In the genomic region with DNA sequence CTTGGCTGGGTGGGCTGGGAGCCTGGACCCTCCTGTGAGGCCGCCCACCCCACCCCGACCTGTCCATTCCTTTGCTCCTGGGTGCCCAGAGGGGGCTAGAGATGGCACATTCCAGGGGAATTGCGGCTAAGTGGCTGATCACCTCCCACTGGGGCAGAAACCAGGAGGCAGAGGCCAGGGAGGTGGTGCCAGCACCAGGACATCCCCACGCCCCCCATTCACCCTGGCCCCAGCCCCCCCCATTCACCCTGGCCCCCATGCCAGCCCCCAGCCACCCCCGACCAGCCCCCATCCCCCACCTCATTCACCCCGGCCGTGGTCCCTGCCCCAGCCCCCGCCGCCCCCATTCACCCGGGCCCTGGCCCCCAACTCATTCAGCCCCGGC, we compare ENCODE assay signal across 14 cellular contexts. TPM values are rescaled to one million over a fixed set of nuclear protein-coding genes. Genes with fewer than 3 reads are reported as not detected.
DNase-seq lines count a peak whose midpoint lies in the region; TF ChIP-seq lines count a peak whose summit lies in the region.
"Had no signal": no experiment of that assay in that cellular context is flagged by ENCODE, and none has a peak within 500 bp of the region (broad histone marks: within the 10 kb centered on the region; RNA-seq: fewer than 3 reads in every experiment).

No MANE protein-coding gene starts in this region.

- H3K36me3 Mint-ChIP-seq in Calu3 (ENCODE audit: insufficient read depth, unreplicated experiment) = peaks cover 39% of the 10 kb centered on the region

- DNase-seq in Calu3 = no peak
- no peak for DNase-seq in LNCaP clone FGC (ENCODE audit: low read depth)
- DNase-seq in activated CD4-positive, CD25-positive, alpha-beta regulatory T cell (lab: John Stamatoyannopoulos, UW) = no peak
- no peak for DNase-seq in RPMI8226
- DNase-seq in NCI-H82 treated with DMSO at 0.1 percent for 48 hours (lab: John Stamatoyannopoulos, UW; ENCODE audit: unreplicated experiment) = no peak
- DNase-seq: BE2C; CD4-positive, alpha-beta T cell; DMS79; EL; GOT3; H9; Karpas-422 had no signal

- no peaks in the 10 kb centered on the region for H3K4me1 Mint-ChIP-seq in Calu3 (ENCODE audit: low read depth, unreplicated experiment)

- H3K9me3 Mint-ChIP-seq in Calu3 (ENCODE audit: low read depth, unreplicated experiment) = no peaks in the 10 kb centered on the region
- H3K9me3 Mint-ChIP-seq: CD4-positive, alpha-beta T cell; H9 had no signal

- TF ChIP-seq CTCF in Calu3 (IDR thresholded peaks at IDR 0.05; ENCODE audit: unreplicated experiment) = no peak
- TF ChIP-seq CTCF in LNCaP clone FGC (IDR thresholded peaks at IDR 0.05; ENCODE audit: control insufficient read depth, extremely low read depth, insufficient read depth) = no peak

- peak overlapping the region; percentile 17 for H3K4me3 Mint-ChIP-seq in Calu3 (ENCODE audit: low read depth, unreplicated experiment)
- H3K4me3 Mint-ChIP-seq: CD4-positive, alpha-beta T cell; H9 had no signal

- peak overlapping the region; percentile 48 for H3K4me3 ChIP-seq in LNCaP clone FGC (ENCODE audit: low read depth, low read length)
- H3K4me3 ChIP-seq: A549, K562 had no signal

- no peaks in the 10 kb centered on the region for H3K27me3 Mint-ChIP-seq in Calu3 (ENCODE audit: unreplicated experiment)
- H3K27me3 Mint-ChIP-seq: CD4-positive, alpha-beta T cell had no signal

- intact Hi-C loops in Calu3 (cut with micrococcal nuclease; ENCODE audit: unreplicated experiment) = no loop called here

- peak overlapping the region; percentile 76 for H3K27ac Mint-ChIP-seq in Calu3 (ENCODE audit: unreplicated experiment)
- H3K27ac Mint-ChIP-seq: CD4-positive, alpha-beta T cell; H9 had no signal

- CTCF ChIA-PET in Calu3 (lab: Charles Lee) = no interaction called here

- BruUV-seq in Calu3 (replicated peaks; lab: Mats Ljungman, UMichigan) = no TSS peak

RNA-seq across cellular contexts. Expression of a gene that starts 6.2 kb away (rescaled TPM):
- 2.0 and 4.2 TPM in 2 replicates for total RNA-seq in Calu3 (2022)

RNA-seq across cellular contexts. Expression of a gene that starts 8.3 kb away (rescaled TPM):
- total RNA-seq in Calu3 (2022) = 23.4 and 25.9 TPM in 2 replicates

RNA-seq across cellular contexts. Expression of a gene that starts 8.5 kb away (rescaled TPM):
- 128 and 161 TPM in 2 replicates for total RNA-seq in Calu3 (2022)

RNA-seq across cellular contexts. Expression of a gene that starts 26.4 kb away (rescaled TPM):
- not detected in 2 replicates for total RNA-seq in Calu3 (2022)

RNA-seq across cellular contexts. Expression of a gene that starts 33.3 kb away (rescaled TPM):
- total RNA-seq in Calu3 (2022) = 45.6 and 50.0 TPM in 2 replicates
